8 cellular contexts compared by ENCODE assay signal in genomic region chr2:216082388-216082733, GRCh38. TPM values are rescaled to one million over a fixed set of nuclear protein-coding genes. Genes with fewer than 3 reads are reported as not detected.
A peak's percentile ranks its signal among the peaks of the same experiment; 100 is the strongest.
DNase-seq lines count a peak whose midpoint lies in the region; ATAC-seq and TF ChIP-seq lines count a peak whose summit lies in the region.

No MANE protein-coding gene starts in this region.

- CTCF ChIA-PET in activated naive CD4-positive, alpha-beta T cell treated with anti-CD3 and anti-CD28 coated beads for 36 hours (lab: Charles Lee) = interaction anchor here (1.0 to 2.5 kb wide), 3 partner anchors 10 to 32 kb away, joined by 3 to 7 read pairs (median 3); no protein-coding TSS in a partner anchor
- CTCF ChIA-PET in activated CD8-positive, alpha-beta T cell treated with anti-CD3 and anti-CD28 coated beads for 36 hours (lab: Charles Lee) = interaction anchor here (0.7 to 4.1 kb wide), 5 partner anchors 23 to 32 kb away, joined by 3 to 18 read pairs (median 5); partner anchors contain the start of gene XRCC5

- peak overlapping the region; percentile 87 for H3K4me3 Mint-ChIP-seq in activated naive CD4-positive, alpha-beta T cell treated with anti-CD3 and anti-CD28 coated beads for 36 hours
- peak overlapping the region; percentile 89 for H3K4me3 Mint-ChIP-seq in activated CD8-positive, alpha-beta T cell treated with anti-CD3 and anti-CD28 coated beads for 36 hours

- H3K4me3 ChIP-seq in iPS-20b (ENCODE audit: low read length) = peak overlapping the region; percentile 84
- H3K4me3 ChIP-seq in subcutaneous abdominal adipose tissue (ENCODE audit: low read depth in 1 of 5, low read length in 5 of 5) = peak overlapping the region in 4 of 5 donors; percentile 89 to 97 (median 93)

- no peak overlapping the region for H3K27ac ChIP-seq in iPS-20b (ENCODE audit: low read length)
- H3K27ac ChIP-seq in subcutaneous abdominal adipose tissue (ENCODE audit: low read depth, low read length) = peak overlapping the region; percentile 37

- H3K4me1 ChIP-seq in iPS-20b (ENCODE audit: insufficient read depth, low read length) = peaks cover 31% of the 10 kb centered on the region
- peaks cover 1 to 25% (median 21%) of the 10 kb centered on the region in 5 donors for H3K4me1 ChIP-seq in subcutaneous abdominal adipose tissue (ENCODE audit: control insufficient read depth in 5 of 5, insufficient read depth in 5 of 5, low read length in 5 of 5)

- H3K9ac ChIP-seq in iPS-20b (ENCODE audit: low read depth, low read length) = peak overlapping the region; percentile 81; the same call in 1 of the 2 replicates
- peak overlapping the region in 3 of 5 donors; percentile 69 to 78 (median 76) for H3K9ac ChIP-seq in subcutaneous abdominal adipose tissue (ENCODE audit: low read length in 5 of 5)

- H3K4me1 Mint-ChIP-seq in activated naive CD4-positive, alpha-beta T cell treated with anti-CD3 and anti-CD28 coated beads for 36 hours (ENCODE audit: low read depth) = peaks cover 62% of the 10 kb centered on the region
- peaks cover 55% of the 10 kb centered on the region for H3K4me1 Mint-ChIP-seq in activated CD8-positive, alpha-beta T cell treated with anti-CD3 and anti-CD28 coated beads for 36 hours (ENCODE audit: low read depth)

- H3K9me3 Mint-ChIP-seq in activated naive CD4-positive, alpha-beta T cell treated with anti-CD3 and anti-CD28 coated beads for 36 hours = no peaks in the 10 kb centered on the region
- no peaks in the 10 kb centered on the region for H3K9me3 Mint-ChIP-seq in activated CD8-positive, alpha-beta T cell treated with anti-CD3 and anti-CD28 coated beads for 36 hours

- intact Hi-C loops in activated naive CD4-positive, alpha-beta T cell treated with anti-CD3 and anti-CD28 coated beads for 36 hours (cut with micrococcal nuclease) = loop anchor here (1.0 to 10.0 kb wide), 2 partner anchors 416 to 768 kb away; partner anchors contain the start of genes ATIC and RPL37A
- intact Hi-C loops in activated CD8-positive, alpha-beta T cell treated with anti-CD3 and anti-CD28 coated beads for 36 hours (cut with micrococcal nuclease) = no loop called here

- ATAC-seq in activated CD8-positive, alpha-beta T cell treated with anti-CD3 and anti-CD28 coated beads for 36 hours = no peak
- no peak for ATAC-seq in GM18511 (IDR thresholded peaks at IDR 0.05; ENCODE audit: unreplicated experiment)
- ATAC-seq in HG03139 (IDR thresholded peaks at IDR 0.05; ENCODE audit: unreplicated experiment) = no peak

- peak; percentile 5 for DNase-seq in activated naive CD4-positive, alpha-beta T cell treated with anti-CD3 and anti-CD28 coated beads for 36 hours
- no peak for DNase-seq in activated naive CD4-positive, alpha-beta T cell (lab: John Stamatoyannopoulos, UW)
- DNase-seq in activated CD8-positive, alpha-beta T cell treated with anti-CD3 and anti-CD28 coated beads for 36 hours = peak; percentile 8
- no peak for DNase-seq in iPS-NIHi7 (ENCODE audit: extremely low spot score)

- no peaks in the 10 kb centered on the region for H3K36me3 Mint-ChIP-seq in activated naive CD4-positive, alpha-beta T cell treated with anti-CD3 and anti-CD28 coated beads for 36 hours (ENCODE audit: low read depth)
- H3K36me3 Mint-ChIP-seq in activated CD8-positive, alpha-beta T cell treated with anti-CD3 and anti-CD28 coated beads for 36 hours (ENCODE audit: low read depth) = no peaks in the 10 kb centered on the region

- TF ChIP-seq CTCF in activated CD8-positive, alpha-beta T cell treated with anti-CD3 and anti-CD28 coated beads for 36 hours (IDR thresholded peaks at IDR 0.05) = no peak

- no peaks in the 10 kb centered on the region for H3K9me3 ChIP-seq in iPS-20b (ENCODE audit: insufficient read depth, low read depth, low read length)
- no peaks in the 10 kb centered on the region for H3K9me3 ChIP-seq in subcutaneous abdominal adipose tissue (ENCODE audit: control insufficient read depth in 5 of 5, low read length in 5 of 5)

- H3K27me3 ChIP-seq in iPS-20b (ENCODE audit: insufficient read depth, low read length) (no peaks in the 10 kb centered on the region), subcutaneous abdominal adipose tissue (ENCODE audit: control insufficient read depth in 5 of 5, insufficient read depth in 4 of 5, low read length in 5 of 5) (no peaks in the 10 kb centered on the region)

- no peaks in the 10 kb centered on the region for H3K27me3 Mint-ChIP-seq in activated naive CD4-positive, alpha-beta T cell treated with anti-CD3 and anti-CD28 coated beads for 36 hours (ENCODE audit: low read depth)
- H3K27me3 Mint-ChIP-seq in activated CD8-positive, alpha-beta T cell treated with anti-CD3 and anti-CD28 coated beads for 36 hours = no peaks in the 10 kb centered on the region

- peak overlapping the region; percentile 75 for H3K27ac Mint-ChIP-seq in activated naive CD4-positive, alpha-beta T cell treated with anti-CD3 and anti-CD28 coated beads for 36 hours
- H3K27ac Mint-ChIP-seq in activated CD8-positive, alpha-beta T cell treated with anti-CD3 and anti-CD28 coated beads for 36 hours = peak overlapping the region; percentile 84

- POLR2A ChIA-PET in activated CD8-positive, alpha-beta T cell treated with anti-CD3 and anti-CD28 coated beads for 36 hours (lab: Charles Lee) = interaction anchor here (1.4 to 7.0 kb wide), 3 partner anchors 11 to 30 kb away, joined by 7 to 41 read pairs (median 20); partner anchors contain the start of gene XRCC5

- no peaks in the 10 kb centered on the region for H3K36me3 ChIP-seq in iPS-20b (ENCODE audit: insufficient read depth, low read depth, low read length)
- H3K36me3 ChIP-seq in subcutaneous abdominal adipose tissue (ENCODE audit: control insufficient read depth in 5 of 5, insufficient read depth in 5 of 5, low read length in 5 of 5) = no peaks in the 10 kb centered on the region

RNA-seq across cellular contexts. Expression of gene TMEM169, which starts 0.6 kb away (rescaled TPM):
- under 1 TPM; 0.57 to 0.81 TPM for total RNA-seq in activated naive CD4-positive, alpha-beta T cell treated with anti-CD3 and anti-CD28 coated beads for 36 hours
- under 1 TPM; 0.76 to 0.83 TPM for total RNA-seq in activated CD8-positive, alpha-beta T cell treated with anti-CD3 and anti-CD28 coated beads for 36 hours

RNA-seq across cellular contexts. Expression of gene PECR, which starts 0.8 kb away (rescaled TPM):
- 10 to 100 TPM; 18.8 to 20.9 TPM for total RNA-seq in activated naive CD4-positive, alpha-beta T cell treated with anti-CD3 and anti-CD28 coated beads for 36 hours
- total RNA-seq in activated CD8-positive, alpha-beta T cell treated with anti-CD3 and anti-CD28 coated beads for 36 hours = 10 to 100 TPM; 21.1 to 22.5 TPM

RNA-seq across cellular contexts. Expression of gene XRCC5, which starts 26.8 kb away (rescaled TPM):
- 100 to 1,000 TPM; 486 to 495 TPM for total RNA-seq in activated naive CD4-positive, alpha-beta T cell treated with anti-CD3 and anti-CD28 coated beads for 36 hours
- total RNA-seq in activated CD8-positive, alpha-beta T cell treated with anti-CD3 and anti-CD28 coated beads for 36 hours = 100 to 1,000 TPM; 541 to 544 TPM

Comparison
In these comparisons a context has a peak if more than half of its experiments do, and no peak if none do; other contexts are left out.
1. DNase-seq: peak in activated naive CD4-positive, alpha-beta T cell treated with anti-CD3 and anti-CD28 coated beads for 36 hours (single experiment) and activated CD8-positive, alpha-beta T cell treated with anti-CD3 and anti-CD28 coated beads for 36 hours (single experiment); none in activated naive CD4-positive, alpha-beta T cell (0 of 4) and iPS-NIHi7 (single experiment).